20 cellular contexts compared by ENCODE assay signal in genomic region chr15:96992817-96993216, GRCh38.
DNase-seq lines count a peak whose midpoint lies in the region; ATAC-seq, FAIRE-seq and TF ChIP-seq lines count a peak whose summit lies in the region.
"Had no signal": no experiment of that assay in that cellular context is flagged by ENCODE, and none has a peak within 500 bp of the region (broad histone marks: within the 10 kb centered on the region; RNA-seq: fewer than 3 reads in every experiment).

No MANE protein-coding gene starts in this region.

- no peak overlapping the region for H3K4me3 ChIP-seq in choroid plexus epithelial cell (ENCODE audit: low read depth, low read length)
- H3K4me3 ChIP-seq: GM23248, K562, Peyer's patch, SK-N-MC had no signal

- no peak overlapping the region for H3K4me3 Mint-ChIP-seq in nephron progenitor cell
- H3K4me3 Mint-ChIP-seq: CD4-positive, CD25-positive, alpha-beta regulatory T cell had no signal

- peaks cover 14% of the 10 kb centered on the region for H3K36me3 Mint-ChIP-seq in nephron progenitor cell (ENCODE audit: low read depth)
- H3K36me3 Mint-ChIP-seq: CD4-positive, CD25-positive, alpha-beta regulatory T cell had no signal

- peaks cover 9% of the 10 kb centered on the region for H3K27me3 Mint-ChIP-seq in nephron progenitor cell (ENCODE audit: low read depth, poor library complexity)
- H3K27me3 Mint-ChIP-seq: CD4-positive, CD25-positive, alpha-beta regulatory T cell had no signal

- no peak for FAIRE-seq in RCC 7860 (lab: Jason Lieb, UNC)
- FAIRE-seq: K562 had no signal

- TF ChIP-seq CTCF in choroid plexus epithelial cell (conservative IDR thresholded peaks at IDR 0.05; ENCODE audit: low read depth, low read length) (no peak), nephron progenitor cell (IDR thresholded peaks at IDR 0.05) (no peak)

- ATAC-seq in GM18520 (IDR thresholded peaks at IDR 0.05; ENCODE audit: unreplicated experiment) (no peak), HG02938 (IDR thresholded peaks at IDR 0.05; ENCODE audit: unreplicated experiment) (no peak)
- ATAC-seq: K562 had no signal

- peak overlapping the region; percentile 18 for H3K27ac Mint-ChIP-seq in nephron progenitor cell
- H3K27ac Mint-ChIP-seq: CD4-positive, CD25-positive, alpha-beta regulatory T cell had no signal

- H3K9me3 Mint-ChIP-seq in nephron progenitor cell, result peaks cover 49% of the 10 kb centered on the region

- DNase-seq in Daoy (ENCODE audit: low read depth), result peak; percentile 52
- peak; percentile 14 for DNase-seq in RCC 7860 (ENCODE audit: low spot score)
- peak; percentile 37 for DNase-seq in choroid plexus epithelial cell (ENCODE audit: low read depth)
- DNase-seq in nephron progenitor cell, result no peak
- no peak for DNase-seq in effector CD4-positive, alpha-beta T cell
- DNase-seq: Caco-2; CD4-positive, CD25-positive, alpha-beta regulatory T cell; DMS153; GM23248; HCEC 1CT; NCI-H1048; NCI-H1436 treated with DMSO at 0.1 percent for 48 hours; NCI-H2029 treated with DMSO at 0.1 percent for 48 hours; NCI-H524 treated with DMSO at 0.1 percent for 48 hours; Peyer's patch; Right ventricle myocardium superior had no signal

- H3K4me1 Mint-ChIP-seq in nephron progenitor cell, result peaks cover 5% of the 10 kb centered on the region
- H3K4me1 Mint-ChIP-seq: CD4-positive, CD25-positive, alpha-beta regulatory T cell had no signal

Comparison
In these comparisons a context has a peak if more than half of its experiments do, and no peak if none do; other contexts are left out.
1. DNase-seq: peak in Daoy (single experiment), RCC 7860 (single experiment) and choroid plexus epithelial cell (single experiment); none in nephron progenitor cell (single experiment) and effector CD4-positive, alpha-beta T cell (single experiment).